In genomic region chr22:11629661-11630385, GRCh38 we compare ENCODE assay signal across 10 cellular contexts.
"Had no signal": no experiment of that assay in that cellular context is flagged by ENCODE, and none has a peak within 500 bp of the region (broad histone marks: within the 10 kb centered on the region; RNA-seq: fewer than 3 reads in every experiment).

No MANE protein-coding gene starts in this region.

- H3K4me1 ChIP-seq: lower lobe of right lung had no signal

- DNase-seq: activated CD4-positive, alpha-beta memory T cell treated with anti-CD3 and anti-CD28 coated beads, Interleukin-2, amount 10 ng/mL, durations not matched to agents 7 days and 5 days; activated naive CD4-positive, alpha-beta T cell treated with anti-CD3 and anti-CD28 coated beads, Interleukin-2, amount 10 ng/mL, durations not matched to agents 7 days and 5 days; activated T-cell treated with anti-CD3 and anti-CD28 coated beads, Interleukin-2, amount 50 U/mL, for 24 hours; hypothalamus; lower lobe of right lung; midbrain; stimulated activated CD4-positive, alpha-beta T cell treated with anti-CD3 and anti-CD28 coated beads, Interleukin-2, amount 100 ng/mL, for 48 hours; WERI-Rb-1 had no signal

- H3K27ac Mint-ChIP-seq: activated CD4-positive, alpha-beta memory T cell treated with anti-CD3 and anti-CD28 coated beads, Interleukin-2, amount 10 ng/mL, durations not matched to agents 7 days and 5 days; activated naive CD4-positive, alpha-beta T cell treated with anti-CD3 and anti-CD28 coated beads, Interleukin-2, amount 10 ng/mL, durations not matched to agents 7 days and 5 days; activated T-cell treated with anti-CD3 and anti-CD28 coated beads, Interleukin-2, amount 50 U/mL, for 24 hours; stimulated activated memory B cell treated with anti-CD40 and anti-IgM and Interleukin-4, amounts not matched to agents 10 μg/mL and 1 μg/mL and 100 μg/mL, for 72 hours; T-helper 1 cell treated with Interleukin-12 subunit alpha and Interleukin-12 subunit beta and Interleukin-4 antibody, amounts not matched to agents 30 μg/mL and 1 μg/mL, for 36 hours had no signal

- H3K27me3 Mint-ChIP-seq: activated CD4-positive, alpha-beta memory T cell treated with anti-CD3 and anti-CD28 coated beads, Interleukin-2, amount 10 ng/mL, durations not matched to agents 7 days and 5 days; activated naive CD4-positive, alpha-beta T cell treated with anti-CD3 and anti-CD28 coated beads, Interleukin-2, amount 10 ng/mL, durations not matched to agents 7 days and 5 days; activated T-cell treated with anti-CD3 and anti-CD28 coated beads, Interleukin-2, amount 50 U/mL, for 24 hours; stimulated activated memory B cell treated with anti-CD40 and anti-IgM and Interleukin-4, amounts not matched to agents 10 μg/mL and 1 μg/mL and 100 μg/mL, for 72 hours had no signal

- H3K36me3 ChIP-seq: lower lobe of right lung, WERI-Rb-1 had no signal

- H3K36me3 Mint-ChIP-seq: stimulated activated memory B cell treated with anti-CD40 and anti-IgM and Interleukin-4, amounts not matched to agents 10 μg/mL and 1 μg/mL and 100 μg/mL, for 72 hours had no signal

- H3K27ac ChIP-seq: lower lobe of right lung, WERI-Rb-1 had no signal

- H3K4me3 ChIP-seq: lower lobe of right lung had no signal

- H3K4me1 Mint-ChIP-seq: activated CD4-positive, alpha-beta memory T cell treated with anti-CD3 and anti-CD28 coated beads, Interleukin-2, amount 10 ng/mL, durations not matched to agents 7 days and 5 days; activated naive CD4-positive, alpha-beta T cell treated with anti-CD3 and anti-CD28 coated beads, Interleukin-2, amount 10 ng/mL, durations not matched to agents 7 days and 5 days; stimulated activated memory B cell treated with anti-CD40 and anti-IgM and Interleukin-4, amounts not matched to agents 10 μg/mL and 1 μg/mL and 100 μg/mL, for 72 hours had no signal

- H3K4me3 Mint-ChIP-seq: activated CD4-positive, alpha-beta memory T cell treated with anti-CD3 and anti-CD28 coated beads, Interleukin-2, amount 10 ng/mL, durations not matched to agents 7 days and 5 days; activated naive CD4-positive, alpha-beta T cell treated with anti-CD3 and anti-CD28 coated beads, Interleukin-2, amount 10 ng/mL, durations not matched to agents 7 days and 5 days; activated T-cell treated with anti-CD3 and anti-CD28 coated beads, Interleukin-2, amount 50 U/mL, for 24 hours; stimulated activated memory B cell treated with anti-CD40 and anti-IgM and Interleukin-4, amounts not matched to agents 10 μg/mL and 1 μg/mL and 100 μg/mL, for 72 hours; T-helper 1 cell treated with Interleukin-12 subunit alpha and Interleukin-12 subunit beta and Interleukin-4 antibody, amounts not matched to agents 30 μg/mL and 1 μg/mL, for 36 hours had no signal
